1 cellular context compared by ENCODE assay signal in the genomic region with DNA sequence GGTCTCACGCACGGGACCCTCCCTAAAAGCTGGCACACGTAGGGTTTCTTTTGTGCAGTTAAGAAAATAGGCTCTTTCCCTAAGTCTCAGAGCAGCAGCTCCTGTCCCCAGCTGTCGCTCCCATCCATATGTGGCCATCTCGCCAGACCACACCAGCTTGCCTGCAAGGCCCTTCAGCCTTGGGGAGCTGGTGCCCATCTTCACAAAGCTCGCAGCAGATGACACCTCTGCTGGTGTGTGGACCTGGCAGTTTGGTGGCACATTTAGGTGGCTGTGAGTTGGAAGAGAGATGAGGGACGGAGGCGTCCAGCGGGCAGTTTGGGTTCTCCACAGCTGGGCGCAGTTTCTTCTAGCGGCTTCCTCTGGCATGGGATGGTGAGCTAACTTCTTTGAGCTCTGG.
TF ChIP-seq lines count a peak whose summit lies in the region.

No MANE protein-coding gene starts in this region.

TF ChIP-seq in SK-N-SH, 30 proteins besides CTCF, POLR2A, EP300 and RAD21 (continued from another document):
- TF ChIP-seq, protein P1, sequence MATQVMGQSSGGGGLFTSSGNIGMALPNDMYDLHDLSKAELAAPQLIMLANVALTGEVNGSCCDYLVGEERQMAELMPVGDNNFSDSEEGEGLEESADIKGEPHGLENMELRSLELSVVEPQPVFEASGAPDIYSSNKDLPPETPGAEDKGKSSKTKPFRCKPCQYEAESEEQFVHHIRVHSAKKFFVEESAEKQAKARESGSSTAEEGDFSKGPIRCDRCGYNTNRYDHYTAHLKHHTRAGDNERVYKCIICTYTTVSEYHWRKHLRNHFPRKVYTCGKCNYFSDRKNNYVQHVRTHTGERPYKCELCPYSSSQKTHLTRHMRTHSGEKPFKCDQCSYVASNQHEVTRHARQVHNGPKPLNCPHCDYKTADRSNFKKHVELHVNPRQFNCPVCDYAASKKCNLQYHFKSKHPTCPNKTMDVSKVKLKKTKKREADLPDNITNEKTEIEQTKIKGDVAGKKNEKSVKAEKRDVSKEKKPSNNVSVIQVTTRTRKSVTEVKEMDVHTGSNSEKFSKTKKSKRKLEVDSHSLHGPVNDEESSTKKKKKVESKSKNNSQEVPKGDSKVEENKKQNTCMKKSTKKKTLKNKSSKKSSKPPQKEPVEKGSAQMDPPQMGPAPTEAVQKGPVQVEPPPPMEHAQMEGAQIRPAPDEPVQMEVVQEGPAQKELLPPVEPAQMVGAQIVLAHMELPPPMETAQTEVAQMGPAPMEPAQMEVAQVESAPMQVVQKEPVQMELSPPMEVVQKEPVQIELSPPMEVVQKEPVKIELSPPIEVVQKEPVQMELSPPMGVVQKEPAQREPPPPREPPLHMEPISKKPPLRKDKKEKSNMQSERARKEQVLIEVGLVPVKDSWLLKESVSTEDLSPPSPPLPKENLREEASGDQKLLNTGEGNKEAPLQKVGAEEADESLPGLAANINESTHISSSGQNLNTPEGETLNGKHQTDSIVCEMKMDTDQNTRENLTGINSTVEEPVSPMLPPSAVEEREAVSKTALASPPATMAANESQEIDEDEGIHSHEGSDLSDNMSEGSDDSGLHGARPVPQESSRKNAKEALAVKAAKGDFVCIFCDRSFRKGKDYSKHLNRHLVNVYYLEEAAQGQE (IDR thresholded peaks at IDR 0.05; ENCODE audit: low read depth, low read length): no peak
